Comparison of ENCODE assay signal across 23 cellular contexts in genomic region chr1:13823126-13823880, GRCh38.
DNase-seq lines count a peak whose midpoint lies in the region; ATAC-seq and TF ChIP-seq lines count a peak whose summit lies in the region.
"Had no signal": no experiment of that assay in that cellular context is flagged by ENCODE, and none has a peak within 500 bp of the region (broad histone marks: within the 10 kb centered on the region; RNA-seq: fewer than 3 reads in every experiment).

No MANE protein-coding gene starts in this region.

- no peak overlapping the region for H2BK5ac ChIP-seq in neuronal stem cell (ENCODE audit: low read length)

- H2BK12ac ChIP-seq in neuronal stem cell (ENCODE audit: low read length), result no peak overlapping the region

- no peaks in the 10 kb centered on the region for H3K4me1 ChIP-seq in esophagus muscularis mucosa
- no peaks in the 10 kb centered on the region for H3K4me1 ChIP-seq in vagina
- H3K4me1 ChIP-seq in neuronal stem cell (ENCODE audit: control insufficient read depth in 2 of 2, insufficient read depth in 1 of 2, low read depth in 1 of 2, low read length in 2 of 2), result no peaks in the 10 kb centered on the region

- H3K4me3 ChIP-seq in esophagus muscularis mucosa (no peak overlapping the region), vagina (no peak overlapping the region), neuronal stem cell (ENCODE audit: low read length in 2 of 2) (no peak overlapping the region)
- H3K4me3 ChIP-seq: BLaER1 had no signal

- H2BK120ac ChIP-seq in neuronal stem cell (ENCODE audit: low read depth, low read length), result no peak overlapping the region

- no peak overlapping the region for H3K18ac ChIP-seq in neuronal stem cell (ENCODE audit: low read length)

- no peak overlapping the region for H3K4me3 Mint-ChIP-seq in activated naive CD8-positive, alpha-beta T cell
- no peak overlapping the region for H3K4me3 Mint-ChIP-seq in activated naive CD8-positive, alpha-beta T cell treated with anti-CD3 and anti-CD28 coated beads, Interleukin-2, amount 50 U/mL, for 24 hours
- no peak overlapping the region for H3K4me3 Mint-ChIP-seq in osteocyte (ENCODE audit: unreplicated experiment)

- no peaks in the 10 kb centered on the region for H3K4me1 Mint-ChIP-seq in activated naive CD8-positive, alpha-beta T cell (ENCODE audit: low read depth)
- no peaks in the 10 kb centered on the region for H3K4me1 Mint-ChIP-seq in activated naive CD8-positive, alpha-beta T cell treated with anti-CD3 and anti-CD28 coated beads, Interleukin-2, amount 50 U/mL, for 24 hours
- no peaks in the 10 kb centered on the region for H3K4me1 Mint-ChIP-seq in osteocyte (ENCODE audit: unreplicated experiment)

- WGBS in esophagus muscularis mucosa, result 97% methylated on average over 24 of the region's 24 CpGs
- WGBS in neuronal stem cell (ENCODE audit: extremely low coverage in 2 of 2, insufficient read length in 2 of 2, insufficient replicate concordance in 1 of 2), 2 donors, result no CpG with 5 or more reads among the region's 24 CpGs

- H3K36me3 ChIP-seq in esophagus muscularis mucosa (peaks cover 28 to 59% (median 38%) of the 10 kb centered on the region in 4 donors), vagina (peaks cover 0 to 16% of the 10 kb centered on the region in 2 donors), neuronal stem cell (replicated peaks in 1 of 2; ENCODE audit: control insufficient read depth in 2 of 2, insufficient read depth in 2 of 2, low read length in 2 of 2) (no peaks in the 10 kb centered on the region)

- no peaks in the 10 kb centered on the region for H3K9me3 ChIP-seq in esophagus muscularis mucosa
- H3K9me3 ChIP-seq in vagina, result no peaks in the 10 kb centered on the region
- H3K9me3 ChIP-seq in neuronal stem cell (replicated peaks in 1 of 2; ENCODE audit: control insufficient read depth in 2 of 2, insufficient read depth in 1 of 2, low read depth in 1 of 2, low read length in 2 of 2), result no peaks in the 10 kb centered on the region
- H3K9me3 ChIP-seq: BLaER1 had no signal

- H3K27ac Mint-ChIP-seq in activated naive CD8-positive, alpha-beta T cell, result peak overlapping the region; percentile 16
- H3K27ac Mint-ChIP-seq in activated naive CD8-positive, alpha-beta T cell treated with anti-CD3 and anti-CD28 coated beads, Interleukin-2, amount 50 U/mL, for 24 hours, result no peak overlapping the region
- H3K27ac Mint-ChIP-seq in osteocyte (ENCODE audit: unreplicated experiment), result no peak overlapping the region
- H3K27ac Mint-ChIP-seq: CD4-positive, CD25-positive, alpha-beta regulatory T cell had no signal

- DNase-seq in activated naive CD8-positive, alpha-beta T cell treated with anti-CD3 and anti-CD28 coated beads, Interleukin-2, amount 50 U/mL, for 24 hours, result no peak
- peak; percentile 86 for DNase-seq in esophagus muscularis mucosa (ENCODE audit: extremely low spot score)
- DNase-seq in osteocyte (ENCODE audit: extremely low spot score, unreplicated experiment), result peak; percentile 81
- peak; percentile 42 to 81 for DNase-seq in vagina (ENCODE audit: extremely low spot score in 2 of 2)
- DNase-seq in neuronal stem cell (ENCODE audit: low spot score), result no peak
- DNase-seq: CD4-positive, CD25-positive, alpha-beta regulatory T cell; GOT3; HCEC 1CT; NCI-H1048; NCI-H1417; NCI-H1694; NCI-H2029 treated with DMSO at 0.1 percent for 48 hours; NCI-H226; NCI-H510A; NCI-H69; SHP77 treated with DMSO at 0.1 percent for 48 hours had no signal

- H2BK15ac ChIP-seq in neuronal stem cell (ENCODE audit: low read length), result no peak overlapping the region

- no peak overlapping the region for H2AK5ac ChIP-seq in neuronal stem cell (ENCODE audit: low read depth, low read length)

- no peaks in the 10 kb centered on the region for H3K9me3 Mint-ChIP-seq in activated naive CD8-positive, alpha-beta T cell (ENCODE audit: low read depth)
- no peaks in the 10 kb centered on the region for H3K9me3 Mint-ChIP-seq in activated naive CD8-positive, alpha-beta T cell treated with anti-CD3 and anti-CD28 coated beads, Interleukin-2, amount 50 U/mL, for 24 hours
- no peaks in the 10 kb centered on the region for H3K9me3 Mint-ChIP-seq in osteocyte (ENCODE audit: unreplicated experiment)
- H3K9me3 Mint-ChIP-seq: CD4-positive, CD25-positive, alpha-beta regulatory T cell had no signal

- H3K79me1 ChIP-seq in neuronal stem cell (ENCODE audit: low read depth, low read length), result no peaks in the 10 kb centered on the region

- no peak overlapping the region for H3K4me2 ChIP-seq in neuronal stem cell (ENCODE audit: insufficient read depth, low read length, poor library complexity, severe bottlenecking)
- H3K4me2 ChIP-seq: BLaER1 had no signal

- H3K23ac ChIP-seq in neuronal stem cell (ENCODE audit: low read depth, low read length, poor library complexity), result no peak overlapping the region

- TF ChIP-seq POLR2A in esophagus muscularis mucosa (IDR thresholded peaks at IDR 0.05; ENCODE audit: low read depth) (no peak), vagina (IDR thresholded peaks at IDR 0.05) (no peak)

- H3K14ac ChIP-seq in neuronal stem cell (ENCODE audit: low read length), result no peak overlapping the region

- intact Hi-C loops in esophagus muscularis mucosa (cut with DNase I) (no loop called here), vagina (cut with DNase I) (no loop called here)

- TF ChIP-seq EP300 in esophagus muscularis mucosa (IDR thresholded peaks at IDR 0.05), result no peak

- no peak overlapping the region for H4K91ac ChIP-seq in neuronal stem cell (ENCODE audit: low read depth, low read length, poor library complexity)

- no peak for ATAC-seq in activated naive CD8-positive, alpha-beta T cell treated with anti-CD3 and anti-CD28 coated beads, Interleukin-2, amount 50 U/mL, for 24 hours
- no peak for ATAC-seq in GM18520 (IDR thresholded peaks at IDR 0.05; ENCODE audit: unreplicated experiment)
- no peak for ATAC-seq in GM21367 (IDR thresholded peaks at IDR 0.05; ENCODE audit: unreplicated experiment)
- ATAC-seq: Panc1 had no signal

- H4K8ac ChIP-seq in neuronal stem cell (ENCODE audit: low read depth, low read length), result no peak overlapping the region

- H3K27me3 Mint-ChIP-seq in activated naive CD8-positive, alpha-beta T cell, result no peaks in the 10 kb centered on the region
- H3K27me3 Mint-ChIP-seq in activated naive CD8-positive, alpha-beta T cell treated with anti-CD3 and anti-CD28 coated beads, Interleukin-2, amount 50 U/mL, for 24 hours, result no peaks in the 10 kb centered on the region
- H3K27me3 Mint-ChIP-seq in osteocyte (ENCODE audit: unreplicated experiment), result no peaks in the 10 kb centered on the region
- H3K27me3 Mint-ChIP-seq: CD4-positive, CD25-positive, alpha-beta regulatory T cell had no signal

- peaks cover 5% of the 10 kb centered on the region for H3K36me3 Mint-ChIP-seq in activated naive CD8-positive, alpha-beta T cell
- peaks cover 4% of the 10 kb centered on the region for H3K36me3 Mint-ChIP-seq in activated naive CD8-positive, alpha-beta T cell treated with anti-CD3 and anti-CD28 coated beads, Interleukin-2, amount 50 U/mL, for 24 hours (ENCODE audit: low read depth)
- H3K36me3 Mint-ChIP-seq in osteocyte (ENCODE audit: unreplicated experiment), result peaks cover 9% of the 10 kb centered on the region

- H3K27me3 ChIP-seq in esophagus muscularis mucosa (no peaks in the 10 kb centered on the region), vagina (no peaks in the 10 kb centered on the region), neuronal stem cell (ENCODE audit: control insufficient read depth in 3 of 3, insufficient read depth in 3 of 3, low read depth in 1 of 3, low read length in 3 of 3) (peaks cover 0 to 1% (median 0%) of the 10 kb centered on the region in 3 experiments)
- H3K27me3 ChIP-seq: BLaER1 had no signal

- H3K4ac ChIP-seq in neuronal stem cell (ENCODE audit: low read length), result no peak overlapping the region

- H3K27ac ChIP-seq in esophagus muscularis mucosa (replicated peaks in 1 of 4) (no peak overlapping the region), vagina (no peak overlapping the region), neuronal stem cell (replicated peaks; ENCODE audit: low read length) (no peak overlapping the region)
- H3K27ac ChIP-seq: 22Rv1, BLaER1, RWPE1 had no signal

- H3K9ac ChIP-seq in neuronal stem cell (ENCODE audit: low read depth, low read length, poor library complexity), result no peak overlapping the region
- H3K9ac ChIP-seq: BLaER1 had no signal

- H2AFZ ChIP-seq in neuronal stem cell (ENCODE audit: low read length), result no peak overlapping the region

- no peak for TF ChIP-seq CTCF in esophagus muscularis mucosa (IDR thresholded peaks at IDR 0.05)
- TF ChIP-seq CTCF in osteocyte (IDR thresholded peaks at IDR 0.05), result no peak
- TF ChIP-seq CTCF in vagina (IDR thresholded peaks at IDR 0.05), result no peak

Comparison
In these comparisons a context has a peak if more than half of its experiments do, and no peak if none do; other contexts are left out.
1. DNase-seq: peak in esophagus muscularis mucosa (single experiment), osteocyte (single experiment) and vagina (2 of 2); none in activated naive CD8-positive, alpha-beta T cell treated with anti-CD3 and anti-CD28 coated beads, Interleukin-2, amount 50 U/mL, for 24 hours (single experiment) and neuronal stem cell (single experiment).